In genomic region chr2:145203931-145204330, GRCh38 we compare ENCODE assay signal across 29 cellular contexts.
DNase-seq lines count a peak whose midpoint lies in the region; ATAC-seq, FAIRE-seq and TF ChIP-seq lines count a peak whose summit lies in the region.
"Had no signal": no experiment of that assay in that cellular context is flagged by ENCODE, and none has a peak within 500 bp of the region (broad histone marks: within the 10 kb centered on the region; RNA-seq: fewer than 3 reads in every experiment).

No MANE protein-coding gene starts in this region.

- no peak overlapping the region for H3K27ac ChIP-seq in K562 (ENCODE audit: extremely low read depth, low read depth, low read length)
- H3K27ac ChIP-seq: body of pancreas, heart right ventricle, right lobe of liver, spleen, stomach, thyroid gland had no signal

- 68% methylated on average over 2 of the region's 2 CpGs for WGBS in K562 (ENCODE audit: insufficient coverage, low coverage, missing lambda C conversion rate)

- peak; percentile 26 for DNase-seq in COR-L47 (lab: John Stamatoyannopoulos, UW)
- DNase-seq in NCI-H1105 (lab: John Stamatoyannopoulos, UW), result peak; percentile 9
- DNase-seq in NCI-H2171 (lab: John Stamatoyannopoulos, UW), result peak; percentile 95
- DNase-seq in K562 (ENCODE audit: extremely low read depth in 1 of 4, low spot score in 3 of 4), result no peak
- DNase-seq in stimulated activated CD4-positive, alpha-beta T cell treated with anti-CD3 and anti-CD28 coated beads, Interleukin-15, amount 100 ng/mL, for 24 hours, result no peak
- no peak for DNase-seq in GM10248 (ENCODE audit: extremely low spot score)
- no peak for DNase-seq in stimulated activated naive CD8-positive, alpha-beta T cell treated with anti-CD3 and anti-CD28 coated beads, Interleukin-15, Interleukin-2, amounts not matched to agents 100 U/mL and 50 U/mL, for 24 hours
- DNase-seq: activated CD4-positive, alpha-beta T cell treated with anti-CD3 and anti-CD28 coated beads for 36 hours; activated naive CD4-positive, alpha-beta T cell treated with anti-CD3 and anti-CD28 coated beads, Interleukin-2, amount 50 U/mL, for 16 hours; body of pancreas; CD4-positive, alpha-beta memory T cell; DMS153; erythroblast; HCEC 1CT; heart right ventricle; MM.1S; naive B cell; NCI-H2029; NCI-H510A treated with DMSO at 0.1 percent for 48 hours; nucleus accumbens; right lobe of liver; SHP77 treated with DMSO at 0.1 percent for 48 hours; spleen; stomach; thyroid gland had no signal

- no TSS peak for BruUV-seq in K562 (replicated peaks; lab: Mats Ljungman, UMichigan)

- no peak for TF ChIP-seq POLR2A in K562 (conservative IDR thresholded peaks at IDR 0.05)

- FAIRE-seq in K562 (lab: Jason Lieb, UNC), result no peak
- FAIRE-seq: keratinocyte, RCC 7860 had no signal

- no peak for TF ChIP-seq EP300 in K562 (IDR thresholded peaks at IDR 0.05; ENCODE audit: low read length)

- peaks cover 0 to 10% of the 10 kb centered on the region in 2 experiments; a peak in 3 of 5 replicates for H3K4me1 ChIP-seq in K562 (replicated peaks in 1 of 2; ENCODE audit: control insufficient read depth in 2 of 2, insufficient read depth in 2 of 2, low read length in 2 of 2)
- H3K4me1 ChIP-seq: body of pancreas, heart right ventricle, right lobe of liver, thyroid gland had no signal

- TF ChIP-seq CTCF in K562 (IDR thresholded peaks at IDR 0.05 in 2 of 3, conservative IDR thresholded peaks at IDR 0.05 in 1 of 3; ENCODE audit: insufficient read depth in 2 of 3, low read depth in 1 of 3, low read length in 3 of 3) (no peak), GM10248 (IDR thresholded peaks at IDR 0.05; ENCODE audit: control extremely low read depth, extremely low read depth, low read depth, missing control alignments) (no peak)

- H3K27me3 ChIP-seq in K562 (ENCODE audit: control insufficient read depth in 2 of 2, insufficient read depth in 2 of 2, low read length in 2 of 2), result no peaks in the 10 kb centered on the region
- H3K27me3 ChIP-seq: body of pancreas, heart right ventricle, right lobe of liver, spleen, stomach, thyroid gland had no signal

- no peak overlapping the region for H3K9ac ChIP-seq in K562 (ENCODE audit: insufficient read depth in 1 of 2, low read depth in 2 of 2, low read length in 2 of 2)

- CTCF ChIA-PET in K562 (lab: Yijun Ruan, JAX; ENCODE audit: low intra/inter-chr PET ratio), result no interaction called here
- CTCF ChIA-PET in GM10248 (lab: Yijun Ruan, JAX), result no interaction called here

- H3K36me3 ChIP-seq in K562 (ENCODE audit: control insufficient read depth, insufficient read depth, low read length), result no peaks in the 10 kb centered on the region
- H3K36me3 ChIP-seq: heart right ventricle, right lobe of liver, spleen, stomach, thyroid gland had no signal

- intact Hi-C loops in K562 (cut with micrococcal nuclease), result no loop called here

- H4K20me1 ChIP-seq in K562 (replicated peaks; ENCODE audit: control insufficient read depth, insufficient read depth, low read length), result no peaks in the 10 kb centered on the region

- POLR2A ChIA-PET in K562 (lab: Yijun Ruan, JAX) (interaction anchor here (0.6 kb wide), 1 partner anchor 8 kb away, joined by 3 read pairs; no protein-coding TSS in a partner anchor), GM10248 (lab: Yijun Ruan, JAX) (no interaction called here)

- ATAC-seq in K562 (peak; percentile 47; the same call in 2 of the 3 replicates), HG03175 (IDR thresholded peaks at IDR 0.05; ENCODE audit: unreplicated experiment) (no peak)
- ATAC-seq in stimulated activated naive CD8-positive, alpha-beta T cell treated with anti-CD3 and anti-CD28 coated beads, Interleukin-15, Interleukin-2, amounts not matched to agents 100 U/mL and 50 U/mL, for 24 hours, result no peak
- ATAC-seq: activated CD4-positive, alpha-beta T cell treated with anti-CD3 and anti-CD28 coated beads for 36 hours; activated T-helper 17 cell treated with anti-CD3 and anti-CD28 coated beads, Interleukin-2, amount 50 U/mL, for 72 hours; body of pancreas; heart right ventricle; right lobe of liver had no signal

- no peaks in the 10 kb centered on the region for H3K79me2 ChIP-seq in K562 (ENCODE audit: control insufficient read depth, insufficient read depth, low read length)

- no peak overlapping the region for H3K4me3 ChIP-seq in K562
- H3K4me3 ChIP-seq: body of pancreas, heart right ventricle, right lobe of liver, spleen, stomach, thyroid gland had no signal

- H3K9me1 ChIP-seq in K562 (ENCODE audit: control insufficient read depth, insufficient read depth, low read length), result no peaks in the 10 kb centered on the region

- H3K9me3 ChIP-seq in K562 (replicated peaks; ENCODE audit: control insufficient read depth, insufficient read depth, low read depth, low read length), result no peaks in the 10 kb centered on the region
- H3K9me3 ChIP-seq: body of pancreas, heart right ventricle, right lobe of liver, spleen, stomach, thyroid gland had no signal

- H2AFZ ChIP-seq in K562 (ENCODE audit: low read depth, low read length), result no peak overlapping the region

- in situ Hi-C loops in K562 (cut with MboI), result no loop called here

- no peak for TF ChIP-seq RAD21 in K562 (CRISPR knock-in tag; conservative IDR thresholded peaks at IDR 0.05 in 1 of 2, IDR thresholded peaks at IDR 0.05 in 1 of 2)

- no peak overlapping the region for H3K4me2 ChIP-seq in K562 (ENCODE audit: insufficient read depth, low read length)

TF ChIP-seq in K562, 482 proteins besides CTCF, POLR2A, EP300 and RAD21:
- no peak for TF ChIP-seq KHSRP (IDR thresholded peaks at IDR 0.05)
- no peak for TF ChIP-seq PYGO2 (tag; IDR thresholded peaks at IDR 0.05)
- TF ChIP-seq ZC3H4 (CRISPR knock-in tag; IDR thresholded peaks at IDR 0.05; ENCODE audit: borderline replicate concordance), result no peak
TF ChIP-seq in K562: peak in this region for 0.

Comparison
In these comparisons a context has a peak if more than half of its experiments do, and no peak if none do; other contexts are left out.
1. DNase-seq: peak in COR-L47 (single experiment), NCI-H1105 (single experiment) and NCI-H2171 (single experiment); none in K562 (0 of 4), stimulated activated CD4-positive, alpha-beta T cell treated with anti-CD3 and anti-CD28 coated beads, Interleukin-15, amount 100 ng/mL, for 24 hours (single experiment), GM10248 (single experiment) and stimulated activated naive CD8-positive, alpha-beta T cell treated with anti-CD3 and anti-CD28 coated beads, Interleukin-15, Interleukin-2, amounts not matched to agents 100 U/mL and 50 U/mL, for 24 hours (single experiment).